25 cellular contexts compared by ENCODE assay signal in genomic region chr20:34773726-34774125, GRCh38. TPM values are rescaled to one million over a fixed set of nuclear protein-coding genes. Genes with fewer than 3 reads are reported as not detected.
DNase-seq lines count a peak whose midpoint lies in the region; ATAC-seq and TF ChIP-seq lines count a peak whose summit lies in the region.
"Had no signal": no experiment of that assay in that cellular context is flagged by ENCODE, and none has a peak within 500 bp of the region (broad histone marks: within the 10 kb centered on the region; RNA-seq: fewer than 3 reads in every experiment).

No MANE protein-coding gene starts in this region.

- H3K4me3 ChIP-seq in fibroblast of villous mesenchyme (ENCODE audit: low read depth, low read length), result no peak overlapping the region
- no peak overlapping the region for H3K4me3 ChIP-seq in thyroid gland (replicated peaks in 1 of 3)
- H3K4me3 ChIP-seq: A549, GM23248, Peyer's patch had no signal

- peak; percentile 37 for DNase-seq in GM03348 (ENCODE audit: low spot score)
- peak; percentile 14 for DNase-seq in fibroblast of villous mesenchyme (ENCODE audit: low read depth)
- DNase-seq in thyroid gland, result peak; percentile 12 to 45
- no peak for DNase-seq in activated CD4-positive, alpha-beta T cell treated with anti-CD3 and anti-CD28 coated beads, Interleukin-2, amount 50 U/mL, for 1 hour
- no peak for DNase-seq in DMS53 (lab: John Stamatoyannopoulos, UW)
- DNase-seq: CD8-positive, alpha-beta T cell; DMS 273 treated with DMSO at 0.1 percent for 48 hours; DMS79 treated with DMSO at 0.1 percent for 48 hours; GM23248; H9; NCI-H1048; NCI-H1417 treated with DMSO at 0.1 percent for 48 hours; NCI-H1694 treated with DMSO at 0.1 percent for 48 hours; NCI-H2081; NCI-H345; OCI-M1; Peyer's patch; SIG-M5; SK-N-SH; SW 1271 had no signal

- TF ChIP-seq POLR2A in thyroid gland (IDR thresholded peaks at IDR 0.05), result no peak

- WGBS in thyroid gland, 2 donors, result 30 to 33% methylated on average over 1 of the region's 1 CpG

- intact Hi-C loops in thyroid gland (cut with DNase I), result no loop called here

- peaks cover 0 to 6% of the 10 kb centered on the region in 2 donors for H3K36me3 ChIP-seq in thyroid gland

- peaks cover 28 to 37% of the 10 kb centered on the region in 2 donors for H3K4me1 ChIP-seq in thyroid gland
- H3K4me1 ChIP-seq: A549, Peyer's patch had no signal

- TF ChIP-seq CTCF in VCaP (conservative IDR thresholded peaks at IDR 0.05), result no peak
- TF ChIP-seq CTCF in fibroblast of villous mesenchyme (IDR thresholded peaks at IDR 0.05; ENCODE audit: insufficient read depth, low read depth, low read length), result no peak
- TF ChIP-seq CTCF in thyroid gland (IDR thresholded peaks at IDR 0.05), result no peak

- H3K27ac ChIP-seq in VCaP (peak overlapping the region; percentile 32; the same call in 1 of the 2 replicates), thyroid gland (peak overlapping the region; percentile 1 to 72 (median 46))
- H3K27ac ChIP-seq: A549, C4-2B, GM23248, HL-60, Peyer's patch had no signal

- no peaks in the 10 kb centered on the region for H3K27me3 ChIP-seq in thyroid gland
- H3K27me3 ChIP-seq: Peyer's patch had no signal

- no peak for ATAC-seq in GM19397 (IDR thresholded peaks at IDR 0.05; ENCODE audit: unreplicated experiment)
- ATAC-seq: A549; CD8-positive, alpha-beta T cell had no signal

- H3K9me3 ChIP-seq in thyroid gland, result no peaks in the 10 kb centered on the region
- H3K9me3 ChIP-seq: A549, Peyer's patch, SK-N-SH had no signal

RNA-seq across cellular contexts. Expression of gene NCOA6, which starts 51.7 kb away (rescaled TPM):
- total RNA-seq in fibroblast of villous mesenchyme (6.4 and 8.6 TPM in 2 replicates), thyroid gland (10 to 100 TPM; 26.5 to 33.8 (median 32.3) TPM)

Comparison
In these comparisons a context has a peak if more than half of its experiments do, and no peak if none do; other contexts are left out.
1. DNase-seq: peak in GM03348 (single experiment), fibroblast of villous mesenchyme (single experiment) and thyroid gland (2 of 2); none in activated CD4-positive, alpha-beta T cell treated with anti-CD3 and anti-CD28 coated beads, Interleukin-2, amount 50 U/mL, for 1 hour (single experiment) and DMS53 (single experiment).